In the genomic region with DNA sequence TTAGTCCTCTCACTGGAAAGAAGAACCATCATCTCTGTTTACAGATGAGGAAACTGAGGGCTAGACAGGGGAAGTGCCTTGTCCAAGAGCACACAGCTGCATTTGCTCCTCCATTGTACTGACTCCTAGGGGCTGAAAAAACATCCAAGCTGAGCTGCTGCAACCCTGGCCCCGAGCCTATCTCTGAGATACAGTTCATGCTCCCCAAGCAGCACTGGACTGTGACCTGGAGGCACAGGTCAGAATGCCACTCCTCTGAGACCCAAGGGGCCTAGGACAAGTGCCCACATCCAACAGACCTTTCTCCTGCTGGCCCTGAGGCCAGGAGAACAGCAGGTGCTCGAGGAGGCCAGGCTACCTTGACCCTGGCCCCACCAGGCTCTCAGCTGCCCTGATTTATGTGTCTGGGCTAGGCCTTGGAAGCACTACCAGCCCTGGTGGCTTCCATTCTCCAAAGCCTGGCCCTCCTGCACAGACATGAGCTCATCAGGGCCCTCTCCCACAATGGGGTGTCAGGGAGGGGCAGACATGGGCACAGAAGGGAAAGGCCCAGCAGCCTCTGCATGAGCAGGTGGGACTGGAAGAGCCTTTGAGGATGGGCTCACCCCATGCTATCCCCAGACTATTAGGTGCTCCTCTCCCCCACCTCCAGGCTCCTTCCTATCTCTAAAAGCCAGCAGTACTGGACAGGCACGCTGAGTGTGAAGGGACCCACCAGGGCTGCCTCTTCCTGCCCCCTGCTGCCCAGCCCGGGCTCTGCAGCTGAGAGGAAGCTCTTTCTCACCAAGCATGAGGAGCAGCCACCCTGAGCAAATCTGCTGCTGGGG, we compare ENCODE assay signal across 8 cellular contexts. TPM values are rescaled to one million over a fixed set of nuclear protein-coding genes. Genes with fewer than 3 reads are reported as not detected.
DNase-seq lines count a peak whose midpoint lies in the region; FAIRE-seq and TF ChIP-seq lines count a peak whose summit lies in the region.

No MANE protein-coding gene starts in this region.

- no peak for FAIRE-seq in H54 (lab: Jason Lieb, UNC)

- no peaks in the 10 kb centered on the region for H3K36me3 ChIP-seq in OCI-LY3 (replicated peaks; ENCODE audit: low read depth, low read length)

- TF ChIP-seq POLR2A in H54 (IDR thresholded peaks at IDR 0.05; ENCODE audit: low read depth, low read length), result no peak

- no peak overlapping the region for H3K27ac Mint-ChIP-seq in activated T-helper 2 cell treated with anti-CD3 and anti-CD28 coated beads, Interferon-gamma antibody, Interleukin-2, Interleukin-4, amounts not matched to agents 10 μg/mL and 5 μg/mL and 100 μg/mL, durations not matched to agents 14 hours and 24 hours and 36 hours

- H3K4me3 ChIP-seq in OCI-LY3 (ENCODE audit: low read length) (no peak overlapping the region; the same call in 1 of the 2 replicates), fibroblast of the aortic adventitia (ENCODE audit: low read depth, low read length) (no peak overlapping the region)

- peak; percentile 87 for TF ChIP-seq CTCF in C4-2B (conservative IDR thresholded peaks at IDR 0.05)
- peak; percentile 66 for TF ChIP-seq CTCF in OCI-LY3 (IDR thresholded peaks at IDR 0.05; ENCODE audit: low read depth, low read length)
- TF ChIP-seq CTCF in fibroblast of the aortic adventitia (IDR thresholded peaks at IDR 0.05; ENCODE audit: insufficient read depth, low read length), result peak; percentile 94

- no peak overlapping the region; the same call in 1 of the 2 replicates for H3K9ac ChIP-seq in OCI-LY3 (ENCODE audit: low read length)

- intact Hi-C loops in activated T-helper 2 cell treated with anti-CD3 and anti-CD28 coated beads, Interferon-gamma antibody, Interleukin-2, Interleukin-4, amounts not matched to agents 10 μg/mL and 5 μg/mL and 100 μg/mL, durations not matched to agents 14 hours and 24 hours and 36 hours (cut with micrococcal nuclease), result loop anchor here (2.0 kb wide), 1 partner anchor 80 kb away; no protein-coding TSS in a partner anchor

- no peaks in the 10 kb centered on the region for H4K20me1 ChIP-seq in OCI-LY3 (ENCODE audit: insufficient read depth, low read length)

- H3K27ac ChIP-seq in C4-2B (no peak overlapping the region), OCI-LY3 (ENCODE audit: low read length) (no peak overlapping the region)

- no peaks in the 10 kb centered on the region for H3K79me2 ChIP-seq in OCI-LY3 (ENCODE audit: low read length)

- no peaks in the 10 kb centered on the region for H3K9me3 ChIP-seq in OCI-LY3 (ENCODE audit: insufficient read depth, low read length)

- H3K4me2 ChIP-seq in OCI-LY3 (ENCODE audit: low read length), result peak overlapping the region; percentile 45

- H3K27me3 Mint-ChIP-seq in activated T-helper 2 cell treated with anti-CD3 and anti-CD28 coated beads, Interferon-gamma antibody, Interleukin-2, Interleukin-4, amounts not matched to agents 10 μg/mL and 5 μg/mL and 100 μg/mL, durations not matched to agents 14 hours and 24 hours and 36 hours (ENCODE audit: low read depth), result no peaks in the 10 kb centered on the region

- H3K4me1 Mint-ChIP-seq in activated T-helper 2 cell treated with anti-CD3 and anti-CD28 coated beads, Interferon-gamma antibody, Interleukin-2, Interleukin-4, amounts not matched to agents 10 μg/mL and 5 μg/mL and 100 μg/mL, durations not matched to agents 14 hours and 24 hours and 36 hours (ENCODE audit: low read depth), result peaks cover 9% of the 10 kb centered on the region

- no peaks in the 10 kb centered on the region for H3K9me3 Mint-ChIP-seq in activated T-helper 2 cell treated with anti-CD3 and anti-CD28 coated beads, Interferon-gamma antibody, Interleukin-2, Interleukin-4, amounts not matched to agents 10 μg/mL and 5 μg/mL and 100 μg/mL, durations not matched to agents 14 hours and 24 hours and 36 hours

- H2AFZ ChIP-seq in OCI-LY3 (ENCODE audit: low read depth, low read length), result no peak overlapping the region

- H3K4me1 ChIP-seq in OCI-LY3 (ENCODE audit: low read length), result peaks cover 19% of the 10 kb centered on the region

- peak; percentile 88 for DNase-seq in H54 (ENCODE audit: insufficient read length, low spot score)
- peak; percentile 51 for DNase-seq in activated T-helper 2 cell treated with anti-CD3 and anti-CD28 coated beads, Interferon-gamma antibody, Interleukin-2, Interleukin-4, amounts not matched to agents 10 μg/mL and 5 μg/mL and 100 μg/mL, durations not matched to agents 14 hours and 24 hours and 36 hours (ENCODE audit: low spot score)
- peak; percentile 66 for DNase-seq in fibroblast of the aortic adventitia (ENCODE audit: low read depth)
- peak; percentile 58 for DNase-seq in occipital lobe (lab: John Stamatoyannopoulos, UW)
- no peak for DNase-seq in NCI-H187 (lab: John Stamatoyannopoulos, UW)
- no peak for DNase-seq in HPDE6-E6E7 (ENCODE audit: extremely low spot score)

- H3K36me3 Mint-ChIP-seq in activated T-helper 2 cell treated with anti-CD3 and anti-CD28 coated beads, Interferon-gamma antibody, Interleukin-2, Interleukin-4, amounts not matched to agents 10 μg/mL and 5 μg/mL and 100 μg/mL, durations not matched to agents 14 hours and 24 hours and 36 hours (ENCODE audit: low read depth), result no peaks in the 10 kb centered on the region

- no peak overlapping the region for H3K4me3 Mint-ChIP-seq in activated T-helper 2 cell treated with anti-CD3 and anti-CD28 coated beads, Interferon-gamma antibody, Interleukin-2, Interleukin-4, amounts not matched to agents 10 μg/mL and 5 μg/mL and 100 μg/mL, durations not matched to agents 14 hours and 24 hours and 36 hours (ENCODE audit: low read depth)

- no peaks in the 10 kb centered on the region for H3K27me3 ChIP-seq in OCI-LY3 (ENCODE audit: low read depth, low read length)

RNA-seq across cellular contexts. Expression of gene ADGRB2, which starts 18.9 kb away (rescaled TPM):
- 5.4 and 6.0 TPM in 2 replicates for total RNA-seq in activated T-helper 2 cell treated with anti-CD3 and anti-CD28 coated beads, Interferon-gamma antibody, Interleukin-2, Interleukin-4, amounts not matched to agents 10 μg/mL and 5 μg/mL and 100 μg/mL, durations not matched to agents 14 hours and 24 hours and 36 hours
- total RNA-seq in fibroblast of the aortic adventitia (ENCODE audit: low replicate concordance) (7.9 and 11.3 TPM in 2 replicates), occipital lobe (75.0 TPM)

RNA-seq across cellular contexts. Expression of gene COL16A1, which starts 41.5 kb away (rescaled TPM):
- not detected in 2 replicates for total RNA-seq in activated T-helper 2 cell treated with anti-CD3 and anti-CD28 coated beads, Interferon-gamma antibody, Interleukin-2, Interleukin-4, amounts not matched to agents 10 μg/mL and 5 μg/mL and 100 μg/mL, durations not matched to agents 14 hours and 24 hours and 36 hours
- total RNA-seq in fibroblast of the aortic adventitia (ENCODE audit: low replicate concordance), result 101 and 133 TPM in 2 replicates
- 5.8 TPM for total RNA-seq in occipital lobe

Comparison
In these comparisons a context has a peak if more than half of its experiments do, and no peak if none do; other contexts are left out.
1. DNase-seq: peak in H54 (single experiment), activated T-helper 2 cell treated with anti-CD3 and anti-CD28 coated beads, Interferon-gamma antibody, Interleukin-2, Interleukin-4, amounts not matched to agents 10 μg/mL and 5 μg/mL and 100 μg/mL, durations not matched to agents 14 hours and 24 hours and 36 hours (single experiment), fibroblast of the aortic adventitia (single experiment) and occipital lobe (single experiment); none in NCI-H187 (0 of 2) and HPDE6-E6E7 (single experiment).
2. RNA of gene COL16A1, which starts 41.5 kb away (total RNA-seq): 101 to 133 TPM in fibroblast of the aortic adventitia; 5.8 TPM in occipital lobe (single experiment) and not detected in activated T-helper 2 cell treated with anti-CD3 and anti-CD28 coated beads, Interferon-gamma antibody, Interleukin-2, Interleukin-4, amounts not matched to agents 10 μg/mL and 5 μg/mL and 100 μg/mL, durations not matched to agents 14 hours and 24 hours and 36 hours; every median in the first group is over 10 times any median in the second.
3. Peak in every context shown above with its lines, with median percentiles within 50 percentile points of each other: CTCF ChIP-seq.